Comparison of ENCODE assay signal across 20 cellular contexts in genomic region chr7:157501576-157501975, GRCh38.
DNase-seq lines count a peak whose midpoint lies in the region; ATAC-seq and TF ChIP-seq lines count a peak whose summit lies in the region.
"Had no signal": no experiment of that assay in that cellular context is flagged by ENCODE, and none has a peak within 500 bp of the region (broad histone marks: within the 10 kb centered on the region; RNA-seq: fewer than 3 reads in every experiment).

No MANE protein-coding gene starts in this region.

- WGBS in sigmoid colon, 2 donors, result 83 to 84% methylated on average over 22 of the region's 22 CpGs

- peak; percentile 50 for DNase-seq in activated naive CD4-positive, alpha-beta T cell treated with Interleukin-2 at 50 U/mL for 16 hours
- DNase-seq in activated naive CD4-positive, alpha-beta T cell treated with anti-CD3 and anti-CD28 coated beads for 36 hours, result no peak
- DNase-seq in H7, result peak; percentile 17
- DNase-seq in activated T-cell treated with anti-CD3 and anti-CD28 coated beads, Interleukin-2, amount 50 U/mL, for 48 hours, result peak; percentile 40 to 41
- DNase-seq in sigmoid colon, result peak; percentile 22
- DNase-seq in DMS 273 (lab: John Stamatoyannopoulos, UW; ENCODE audit: unreplicated experiment), result no peak
- no peak for DNase-seq in NCI-H2227 (lab: John Stamatoyannopoulos, UW; ENCODE audit: unreplicated experiment)
- DNase-seq: Caco-2, KG1, left cardiac atrium, midbrain, MV-4-11, NCI-H2029, NCI-H446, retina had no signal

- H3K4me3 ChIP-seq in H7 (ENCODE audit: insufficient read depth, low read depth, low read length), result no peak overlapping the region
- H3K4me3 ChIP-seq in sigmoid colon, result no peak overlapping the region
- H3K4me3 ChIP-seq: gastroesophageal sphincter, vagina had no signal

- no peak overlapping the region for H3K27ac ChIP-seq in sigmoid colon
- H3K27ac ChIP-seq: gastroesophageal sphincter, vagina had no signal

- H3K9me3 Mint-ChIP-seq in activated naive CD4-positive, alpha-beta T cell treated with anti-CD3 and anti-CD28 coated beads for 36 hours, result peaks cover 13% of the 10 kb centered on the region

- no peak for TF ChIP-seq EP300 in sigmoid colon (IDR thresholded peaks at IDR 0.05)

- H3K4me3 Mint-ChIP-seq in activated naive CD4-positive, alpha-beta T cell treated with anti-CD3 and anti-CD28 coated beads for 36 hours, result no peak overlapping the region
- H3K4me3 Mint-ChIP-seq: dendritic cell treated with granulocyte-macrophage colony-stimulating factor and Interleukin-4, amounts not matched to agents 40 ng/mL and 50 ng/mL, for 4 days had no signal

- no peaks in the 10 kb centered on the region for H3K27me3 Mint-ChIP-seq in activated naive CD4-positive, alpha-beta T cell treated with anti-CD3 and anti-CD28 coated beads for 36 hours (ENCODE audit: low read depth)

- peaks cover 7% of the 10 kb centered on the region; the same call in 1 of the 2 replicates for H3K27me3 ChIP-seq in H7 (ENCODE audit: control insufficient read depth, insufficient read depth, low read length)
- H3K27me3 ChIP-seq in sigmoid colon, result no peaks in the 10 kb centered on the region
- H3K27me3 ChIP-seq: vagina had no signal

- H3K9me3 ChIP-seq in sigmoid colon, result peaks cover 0 to 6% (median 2%) of the 10 kb centered on the region in 4 donors
- H3K9me3 ChIP-seq: vagina had no signal

- no peak for TF ChIP-seq POLR2A in sigmoid colon (IDR thresholded peaks at IDR 0.05)

- no peaks in the 10 kb centered on the region for H3K4me1 ChIP-seq in sigmoid colon
- H3K4me1 ChIP-seq: Caco-2, gastroesophageal sphincter, vagina had no signal

- no peak for ATAC-seq in HG02852 (IDR thresholded peaks at IDR 0.05; ENCODE audit: unreplicated experiment)
- ATAC-seq: gastroesophageal sphincter, left cardiac atrium, SK-N-SH treated with all-trans-retinoic acid at 6 μM for 48 hours had no signal

- H3K27ac Mint-ChIP-seq in activated naive CD4-positive, alpha-beta T cell treated with anti-CD3 and anti-CD28 coated beads for 36 hours, result no peak overlapping the region
- H3K27ac Mint-ChIP-seq: dendritic cell treated with granulocyte-macrophage colony-stimulating factor and Interleukin-4, amounts not matched to agents 40 ng/mL and 50 ng/mL, for 4 days had no signal

- CTCF ChIA-PET in activated naive CD4-positive, alpha-beta T cell treated with anti-CD3 and anti-CD28 coated beads for 36 hours (lab: Charles Lee), result no interaction called here

- peaks cover 2% of the 10 kb centered on the region for H3K36me3 Mint-ChIP-seq in activated naive CD4-positive, alpha-beta T cell treated with anti-CD3 and anti-CD28 coated beads for 36 hours (ENCODE audit: low read depth)

- peaks cover 28% of the 10 kb centered on the region for H3K4me1 Mint-ChIP-seq in activated naive CD4-positive, alpha-beta T cell treated with anti-CD3 and anti-CD28 coated beads for 36 hours (ENCODE audit: low read depth)

- intact Hi-C loops in activated naive CD4-positive, alpha-beta T cell treated with anti-CD3 and anti-CD28 coated beads for 36 hours (cut with micrococcal nuclease), result loop anchor here (5.0 to 10.0 kb wide), 2 partner anchors 326 to 373 kb away; no protein-coding TSS in a partner anchor
- intact Hi-C loops in sigmoid colon (cut with DNase I), result no loop called here

- TF ChIP-seq CTCF in sigmoid colon (IDR thresholded peaks at IDR 0.05), result no peak

- H3K36me3 ChIP-seq in H7 (replicated peaks; ENCODE audit: control insufficient read depth, insufficient read depth, low read length) (no peaks in the 10 kb centered on the region), sigmoid colon (no peaks in the 10 kb centered on the region)
- H3K36me3 ChIP-seq: gastroesophageal sphincter, vagina had no signal

Comparison
In these comparisons a context has a peak if more than half of its experiments do, and no peak if none do; other contexts are left out.
1. DNase-seq: peak in activated naive CD4-positive, alpha-beta T cell treated with Interleukin-2 at 50 U/mL for 16 hours (single experiment), H7 (single experiment), activated T-cell treated with anti-CD3 and anti-CD28 coated beads, Interleukin-2, amount 50 U/mL, for 48 hours (2 of 2) and sigmoid colon (single experiment); none in activated naive CD4-positive, alpha-beta T cell treated with anti-CD3 and anti-CD28 coated beads for 36 hours (single experiment), DMS 273 (single experiment) and NCI-H2227 (single experiment).